In genomic region chr7:134703241-134703594, GRCh38 we compare ENCODE assay signal across 16 cellular contexts. TPM values are rescaled to one million over a fixed set of nuclear protein-coding genes. Genes with fewer than 3 reads are reported as not detected.
DNase-seq lines count a peak whose midpoint lies in the region; ATAC-seq and TF ChIP-seq lines count a peak whose summit lies in the region.
"Had no signal": no experiment of that assay in that cellular context is flagged by ENCODE, and none has a peak within 500 bp of the region (broad histone marks: within the 10 kb centered on the region; RNA-seq: fewer than 3 reads in every experiment).

No MANE protein-coding gene starts in this region.

- H3K4me3 Mint-ChIP-seq in HFFc6: no peak overlapping the region
- H3K4me3 Mint-ChIP-seq in endothelial cell (ENCODE audit: unreplicated experiment): no peak overlapping the region
- H3K4me3 Mint-ChIP-seq: activated T-helper 1 cell treated with anti-CD3 and anti-CD28 coated beads, Interleukin-12 subunit alpha, Interleukin-12 subunit beta, Interleukin-2, Interleukin-4 antibody, amounts not matched to agents 30 ng/mL and 10 ng/mL and 1 ng/mL, durations not matched to agents 14 hours and 24 hours and 36 hours; immature natural killer cell had no signal

- H3K9me3 ChIP-seq in muscle layer of duodenum (ENCODE audit: control insufficient read depth in 1 of 2, low read length in 2 of 2) (no peaks in the 10 kb centered on the region), suprapubic skin (no peaks in the 10 kb centered on the region)

- H3K36me3 ChIP-seq in muscle layer of duodenum (ENCODE audit: control insufficient read depth in 1 of 2, insufficient read depth in 2 of 2, low read length in 2 of 2) (no peaks in the 10 kb centered on the region), suprapubic skin (no peaks in the 10 kb centered on the region)

- TF ChIP-seq CTCF in HFFc6 (IDR thresholded peaks at IDR 0.05): no peak
- no peak for TF ChIP-seq CTCF in endothelial cell (IDR thresholded peaks at IDR 0.05; ENCODE audit: unreplicated experiment)
- TF ChIP-seq CTCF in suprapubic skin (IDR thresholded peaks at IDR 0.05): no peak

- DNase-seq in HFFc6: no peak
- no peak for DNase-seq in endothelial cell (ENCODE audit: low spot score)
- DNase-seq in suprapubic skin (ENCODE audit: low spot score in 2 of 2): no peak
- no peak for DNase-seq in activated CD4-positive, CD25-positive, alpha-beta regulatory T cell treated with anti-CD3 and anti-CD28 coated beads, Interleukin-2, amount 50 U/mL, for 72 hours
- no peak for DNase-seq in DMS 273 (lab: John Stamatoyannopoulos, UW; ENCODE audit: unreplicated experiment)
- no peak for DNase-seq in NCI-H2081 treated with DMSO at 0.1 percent for 48 hours (lab: John Stamatoyannopoulos, UW)
- DNase-seq: activated CD4-positive, alpha-beta T cell treated with anti-CD3 and anti-CD28 coated beads, Interleukin-2, amount 50 U/mL, for 48 hours; AML-193; anterior cingulate cortex; immature natural killer cell; NCI-H2171 treated with DMSO at 0.1 percent for 48 hours; SHP77 treated with DMSO at 0.1 percent for 48 hours; stimulated activated CD4-positive, alpha-beta T cell treated with anti-CD3 and anti-CD28 coated beads, Interleukin-4, amount 100 ng/mL, for 24 hours had no signal

- H3K4me1 Mint-ChIP-seq in HFFc6 (ENCODE audit: low read depth) (peaks cover 58% of the 10 kb centered on the region), endothelial cell (ENCODE audit: unreplicated experiment) (peaks cover 17% of the 10 kb centered on the region)
- H3K4me1 Mint-ChIP-seq: immature natural killer cell had no signal

- no peak overlapping the region for H3K4me3 ChIP-seq in muscle layer of duodenum (ENCODE audit: low read depth in 1 of 2, low read length in 2 of 2)
- H3K4me3 ChIP-seq in suprapubic skin: no peak overlapping the region

- H3K27ac Mint-ChIP-seq in HFFc6 (peak overlapping the region; percentile 17; the same call in 1 of the 2 replicates), endothelial cell (ENCODE audit: unreplicated experiment) (peak overlapping the region; percentile 75)
- H3K27ac Mint-ChIP-seq: activated T-helper 1 cell treated with anti-CD3 and anti-CD28 coated beads, Interleukin-12 subunit alpha, Interleukin-12 subunit beta, Interleukin-2, Interleukin-4 antibody, amounts not matched to agents 30 ng/mL and 10 ng/mL and 1 ng/mL, durations not matched to agents 14 hours and 24 hours and 36 hours; immature natural killer cell had no signal

- peaks cover 0 to 13% of the 10 kb centered on the region in 2 donors for H3K4me1 ChIP-seq in muscle layer of duodenum (ENCODE audit: control insufficient read depth in 1 of 2, insufficient read depth in 2 of 2, low read length in 2 of 2)
- peaks cover 7% of the 10 kb centered on the region for H3K4me1 ChIP-seq in suprapubic skin

- H3K9me3 Mint-ChIP-seq in HFFc6 (0 out of 2 replicates have a peak, but pooled peaks cover 3% of the 10 kb centered on the region), endothelial cell (ENCODE audit: unreplicated experiment) (no peaks in the 10 kb centered on the region)
- H3K9me3 Mint-ChIP-seq: activated T-helper 1 cell treated with anti-CD3 and anti-CD28 coated beads, Interleukin-12 subunit alpha, Interleukin-12 subunit beta, Interleukin-2, Interleukin-4 antibody, amounts not matched to agents 30 ng/mL and 10 ng/mL and 1 ng/mL, durations not matched to agents 14 hours and 24 hours and 36 hours; immature natural killer cell had no signal

- no peak for TF ChIP-seq POLR2A in suprapubic skin (IDR thresholded peaks at IDR 0.05)

- peaks cover 4% of the 10 kb centered on the region for H3K36me3 Mint-ChIP-seq in HFFc6 (ENCODE audit: low read depth)
- H3K36me3 Mint-ChIP-seq in endothelial cell (ENCODE audit: low read depth, unreplicated experiment): no peaks in the 10 kb centered on the region
- H3K36me3 Mint-ChIP-seq: immature natural killer cell had no signal

- H3K27me3 ChIP-seq in muscle layer of duodenum (ENCODE audit: low read depth, low read length) (no peaks in the 10 kb centered on the region), suprapubic skin (no peaks in the 10 kb centered on the region)

- H3K27me3 Mint-ChIP-seq in HFFc6 (ENCODE audit: insufficient read depth) (no peaks in the 10 kb centered on the region; the same call in 1 of the 2 replicates), endothelial cell (ENCODE audit: unreplicated experiment) (no peaks in the 10 kb centered on the region)

- 96% methylated on average over 2 of the region's 2 CpGs for WGBS in suprapubic skin

- no peak for TF ChIP-seq EP300 in suprapubic skin (IDR thresholded peaks at IDR 0.05)

- H3K27ac ChIP-seq in muscle layer of duodenum (ENCODE audit: low read length): peak overlapping the region; percentile 6
- peak overlapping the region; percentile 1 for H3K27ac ChIP-seq in suprapubic skin

- no peak for ATAC-seq in HG02571 (IDR thresholded peaks at IDR 0.05; ENCODE audit: unreplicated experiment)

RNA-seq across cellular contexts. Expression of gene BPGM, which starts 56.6 kb away (rescaled TPM):
- total RNA-seq in HFFc6 (2021; fragmentation: NEBNext Ultra II Directional; extraction: Animal tissue kit (Norgen Biotek cat#: 25700)): 10 to 100 TPM; 34.4 to 57.3 (median 39.3) TPM
- 17.7 TPM for total RNA-seq in endothelial cell (ENCODE audit: unreplicated experiment)
- 10 to 100 TPM in 3 of 4 donors, 1 to 10 TPM in 1; 9.8 to 13.3 (median 12.5) TPM for total RNA-seq in suprapubic skin
